Comparison of ENCODE assay signal across 8 cellular contexts in the genomic region with DNA sequence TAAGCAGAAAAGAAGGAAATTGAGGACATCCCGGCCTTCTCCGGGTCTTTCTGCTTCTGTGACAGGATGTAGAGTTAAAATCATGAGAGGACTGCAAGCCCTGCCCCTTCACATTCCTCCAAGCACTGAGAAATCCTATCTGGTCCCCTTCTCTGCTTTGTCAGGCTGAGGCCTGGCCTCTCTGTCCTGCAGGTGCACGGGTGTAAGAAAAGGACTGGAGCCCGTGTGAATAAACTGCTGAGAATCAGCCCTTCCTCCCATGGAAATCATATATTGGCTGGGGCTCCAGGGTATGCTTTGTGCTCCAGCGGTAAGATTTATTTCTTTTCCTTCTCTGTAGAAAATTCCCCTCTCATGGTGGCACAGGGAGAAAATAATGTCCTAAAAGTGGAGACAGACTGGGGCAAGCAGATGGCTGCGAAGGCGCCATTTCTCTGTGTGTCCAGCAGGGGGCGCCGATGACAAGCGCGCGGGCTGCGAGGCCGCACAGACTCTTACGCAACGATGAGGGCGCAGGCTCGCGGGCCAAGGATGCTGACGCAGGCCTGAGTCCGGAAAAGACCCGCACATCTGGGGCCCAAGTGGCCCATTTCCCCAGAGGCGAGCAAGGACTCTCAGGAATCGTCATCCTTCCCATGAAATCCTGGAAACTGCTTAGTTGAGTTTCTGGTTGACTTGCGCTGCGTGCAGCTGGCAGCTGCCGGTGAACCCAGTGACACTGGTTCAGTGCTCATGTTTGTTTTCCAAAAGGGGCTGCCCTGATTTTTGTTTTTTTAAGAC.
A peak's percentile ranks its signal among the peaks of the same experiment; 100 is the strongest.
DNase-seq lines count a peak whose midpoint lies in the region; ATAC-seq and TF ChIP-seq lines count a peak whose summit lies in the region.

No MANE protein-coding gene starts in this region.

- H3K27ac ChIP-seq in coronary artery = peak overlapping the region; percentile 56 to 67

- ATAC-seq in HG03432 (IDR thresholded peaks at IDR 0.05; ENCODE audit: unreplicated experiment) (peak; percentile 95), left lobe of liver (peak; percentile 94)

- H3K4me3 ChIP-seq in BJ (ENCODE audit: low read depth, low read length) (peak overlapping the region; percentile 14), coronary artery (peak overlapping the region; percentile 63)

- no peaks in the 10 kb centered on the region for H3K36me3 ChIP-seq in BJ (ENCODE audit: control insufficient read depth, insufficient read depth, low read length)

- CTCF ChIA-PET in BJ (lab: Yijun Ruan, JAX) = interaction anchor here (0.6 to 1.8 kb wide), 12 partner anchors 8 to 656 kb away, joined by 3 to 5 read pairs (median 3); no protein-coding TSS in a partner anchor

- no peaks in the 10 kb centered on the region for H3K27me3 ChIP-seq in BJ (ENCODE audit: control insufficient read depth, insufficient read depth, low read length)

- POLR2A ChIA-PET in BJ (lab: Charles Lee) = no interaction called here

- DNase-seq in BJ (ENCODE audit: low read depth) (peak; percentile 58), GM19240 (ENCODE audit: insufficient read length, low spot score) (peak; percentile 50), NCI-H345 treated with DMSO at 0.1 percent for 48 hours (lab: John Stamatoyannopoulos, UW; ENCODE audit: unreplicated experiment) (peak; percentile 68), coronary artery (ENCODE audit: low spot score) (peak; percentile 91), left lobe of liver (ENCODE audit: low spot score) (peak; percentile 79)
- peak; percentile 68 to 74 for DNase-seq in activated CD4-positive, alpha-beta T cell treated with anti-CD3 and anti-CD28 coated beads for 4 hours
- peak; percentile 77 to 78 for DNase-seq in stimulated activated CD4-positive, alpha-beta T cell treated with anti-CD3 and anti-CD28 coated beads, Interleukin-2, amount 100 ng/mL, for 24 hours

- TF ChIP-seq CTCF in BJ (IDR thresholded peaks at IDR 0.05; ENCODE audit: insufficient read depth, low read depth, low read length) = peak; percentile 98
- peak; percentile 97 for TF ChIP-seq CTCF in coronary artery (IDR thresholded peaks at IDR 0.05)

Comparison
In these comparisons a context has a peak if more than half of its experiments do, and no peak if none do; other contexts are left out.
1. Peak in every context shown above with its lines: DNase-seq, ATAC-seq, H3K4me3 ChIP-seq and H3K27ac ChIP-seq.